ENCODE assay signal across 9 cellular contexts in genomic region chr2:168758970-168759820, GRCh38. TPM values are rescaled to one million over a fixed set of nuclear protein-coding genes. Genes with fewer than 3 reads are reported as not detected.
DNase-seq lines count a peak whose midpoint lies in the region; ATAC-seq and TF ChIP-seq lines count a peak whose summit lies in the region.
"Had no signal": no experiment of that assay in that cellular context is flagged by ENCODE, and none has a peak within 500 bp of the region (broad histone marks: within the 10 kb centered on the region; RNA-seq: fewer than 3 reads in every experiment).

No MANE protein-coding gene starts in this region.

- H3K4me3 ChIP-seq in kidney epithelial cell (ENCODE audit: low read depth, low read length) (no peak overlapping the region), tibial nerve (no peak overlapping the region)

- TF ChIP-seq POLR2A in tibial nerve (IDR thresholded peaks at IDR 0.05) = no peak

- H3K27ac ChIP-seq in tibial nerve = no peak overlapping the region

- DNase-seq in NCI-H1436 (lab: John Stamatoyannopoulos, UW) (peak; percentile 2), NCI-H1436 treated with DMSO at 0.1 percent for 48 hours (lab: John Stamatoyannopoulos, UW) (no peak), NCI-H82 (lab: John Stamatoyannopoulos, UW) (peak; percentile 73), brain pericyte (ENCODE audit: low read depth, low spot score) (peak; percentile 18), kidney epithelial cell (ENCODE audit: low read depth) (peak; percentile 10), tibial nerve (ENCODE audit: low spot score in 2 of 2) (peak in 1 of 2 donors; percentile 26)

- WGBS in tibial nerve, 2 donors = 26 to 27% methylated on average over 3 of the region's 3 CpGs

- TF ChIP-seq CTCF in kidney epithelial cell (IDR thresholded peaks at IDR 0.05; ENCODE audit: insufficient read depth, low read length, poor library complexity, severe bottlenecking) (peak; percentile 70), tibial nerve (IDR thresholded peaks at IDR 0.05) (peak; percentile 33 to 66 (median 46))

- H3K4me1 ChIP-seq in tibial nerve = no peaks in the 10 kb centered on the region

- ATAC-seq in GM19452 (IDR thresholded peaks at IDR 0.05; ENCODE audit: unreplicated experiment) (peak; percentile 74), HG03520 (IDR thresholded peaks at IDR 0.05; ENCODE audit: unreplicated experiment) (peak; percentile 79)

- no peaks in the 10 kb centered on the region for H3K27me3 ChIP-seq in kidney epithelial cell (ENCODE audit: control insufficient read depth, insufficient read depth, low read length)
- H3K27me3 ChIP-seq in tibial nerve = no peaks in the 10 kb centered on the region

- no peak for TF ChIP-seq EP300 in tibial nerve (IDR thresholded peaks at IDR 0.05)

- H3K36me3 ChIP-seq in kidney epithelial cell (ENCODE audit: control insufficient read depth, insufficient read depth, low read length) (no peaks in the 10 kb centered on the region), tibial nerve (peaks cover 0 to 3% (median 0%) of the 10 kb centered on the region in 3 donors)

- H3K9me3 ChIP-seq in tibial nerve = no peaks in the 10 kb centered on the region

RNA-seq across cellular contexts. Expression of gene NOSTRIN, which starts 43.2 kb away (rescaled TPM):
- total RNA-seq in kidney epithelial cell (0.42 and 0.89 TPM in 2 replicates), tibial nerve (10 to 100 TPM in 3 of 4 donors, 1 to 10 TPM in 1; 6.3 to 42.4 (median 24.4) TPM)
- total RNA-seq: CD8-positive, alpha-beta memory T cell had no signal
